ENCODE assay signal across 8 cellular contexts in genomic region chr9:129835128-129835859, GRCh38. TPM values are rescaled to one million over a fixed set of nuclear protein-coding genes. Genes with fewer than 3 reads are reported as not detected.
DNase-seq lines count a peak whose midpoint lies in the region; ATAC-seq and TF ChIP-seq lines count a peak whose summit lies in the region.

Gene C9orf78, minus strand, starts transcription at chr9:129835275. Its CDS starts 54 bp downstream, at chr9:129835221.
Gene USP20, plus strand, starts transcription at chr9:129835458. Its CDS starts 17,098 bp downstream, at chr9:129852556.

- peak within 1 kb of the TSS; percentile 96 for H3K4me2 ChIP-seq in parathyroid adenoma (ENCODE audit: low read length)

- H3K27ac ChIP-seq in cardiac muscle cell (peak within 1 kb of the TSS; percentile 77), parathyroid adenoma (peak within 1 kb of the TSS; percentile 57), tibial artery (peak within 1 kb of the TSS; percentile 91 to 96)

- H3K9me3 ChIP-seq in cardiac muscle cell (ENCODE audit: low read depth) (no peaks in the 10 kb centered on the region), parathyroid adenoma (ENCODE audit: control insufficient read depth, low read length) (no peaks in the 10 kb centered on the region), tibial artery (no peaks in the 10 kb centered on the region)

- intact Hi-C loops in tibial artery (cut with DNase I; ENCODE audit: low total_unique reads): loop anchor here (5.0 kb wide), 2 partner anchors 47 to 207 kb away; partner anchors contain the start of gene FNBP1

- no peaks in the 10 kb centered on the region for H3K27me3 Mint-ChIP-seq in activated naive CD8-positive, alpha-beta T cell treated with anti-CD3 and anti-CD28 coated beads, Interleukin-2, amount 50 U/mL, for 24 hours

- ATAC-seq in HG02798 (IDR thresholded peaks at IDR 0.05; ENCODE audit: poor library complexity, unreplicated experiment): peak; percentile 97
- ATAC-seq in activated naive CD8-positive, alpha-beta T cell treated with anti-CD3 and anti-CD28 coated beads, Interleukin-2, amount 50 U/mL, for 24 hours: peak; percentile 88

- peak within 1 kb of the TSS; percentile 67 for H3K9ac ChIP-seq in parathyroid adenoma

- H3K9me3 Mint-ChIP-seq in activated naive CD8-positive, alpha-beta T cell treated with anti-CD3 and anti-CD28 coated beads, Interleukin-2, amount 50 U/mL, for 24 hours: no peaks in the 10 kb centered on the region

- H3K4me1 ChIP-seq in cardiac muscle cell (ENCODE audit: low read depth) (peaks cover 11% of the 10 kb centered on the region), parathyroid adenoma (no peaks in the 10 kb centered on the region), tibial artery (peaks cover 0 to 55% (median 40%) of the 10 kb centered on the region in 4 donors)

- H2AFZ ChIP-seq in parathyroid adenoma: peak within 1 kb of the TSS; percentile 96

- H3K27me3 ChIP-seq in cardiac muscle cell (no peaks in the 10 kb centered on the region), parathyroid adenoma (ENCODE audit: control insufficient read depth, insufficient read depth, low read length) (no peaks in the 10 kb centered on the region), tibial artery (no peaks in the 10 kb centered on the region)

- peaks cover 61% of the 10 kb centered on the region for H3K4me1 Mint-ChIP-seq in activated naive CD8-positive, alpha-beta T cell treated with anti-CD3 and anti-CD28 coated beads, Interleukin-2, amount 50 U/mL, for 24 hours

- H3K4me3 ChIP-seq in cardiac muscle cell (peak within 1 kb of the TSS; percentile 88), parathyroid adenoma (ENCODE audit: low read depth, low read length) (peak within 1 kb of the TSS; percentile 73), tibial artery (peak within 1 kb of the TSS; percentile 90 to 97)

- DNase-seq in NCI-H1436 (lab: John Stamatoyannopoulos, UW) (peak; percentile 97), SW480 (ENCODE audit: low spot score) (peak; percentile 94), cardiac muscle cell (ENCODE audit: low read depth in 1 of 2, low spot score in 1 of 2) (peak; percentile 96 to 99), tibial artery (peak; percentile 96 to 97)
- DNase-seq in activated naive CD8-positive, alpha-beta T cell treated with anti-CD3 and anti-CD28 coated beads, Interleukin-2, amount 50 U/mL, for 24 hours: peak; percentile 98

- peaks cover 28% of the 10 kb centered on the region for H3K36me3 Mint-ChIP-seq in activated naive CD8-positive, alpha-beta T cell treated with anti-CD3 and anti-CD28 coated beads, Interleukin-2, amount 50 U/mL, for 24 hours (ENCODE audit: low read depth)

- TF ChIP-seq CTCF in GM12873 (IDR thresholded peaks at IDR 0.05; ENCODE audit: insufficient read depth, low read depth, low read length, missing control alignments) (peak; percentile 3), cardiac muscle cell (IDR thresholded peaks at IDR 0.05; ENCODE audit: low read depth, low read length) (no peak), parathyroid adenoma (IDR thresholded peaks at IDR 0.05) (peak; percentile 7), tibial artery (IDR thresholded peaks at IDR 0.05) (no peak)

- H3K36me3 ChIP-seq in cardiac muscle cell (peaks cover 15% of the 10 kb centered on the region), parathyroid adenoma (ENCODE audit: control insufficient read depth, insufficient read depth, low read length) (no peaks in the 10 kb centered on the region), tibial artery (peaks cover 25 to 30% (median 27%) of the 10 kb centered on the region in 3 donors)

- peak within 1 kb of the TSS; percentile 96 for H3K27ac Mint-ChIP-seq in activated naive CD8-positive, alpha-beta T cell treated with anti-CD3 and anti-CD28 coated beads, Interleukin-2, amount 50 U/mL, for 24 hours

- H3K79me2 ChIP-seq in parathyroid adenoma: peaks cover 16% of the 10 kb centered on the region

- H3K4me3 Mint-ChIP-seq in activated naive CD8-positive, alpha-beta T cell treated with anti-CD3 and anti-CD28 coated beads, Interleukin-2, amount 50 U/mL, for 24 hours: peak within 1 kb of the TSS; percentile 98

RNA-seq across cellular contexts. Expression of gene C9orf78, which starts in this region (rescaled TPM):
- 31.1 and 66.5 TPM in 2 replicates for total RNA-seq in cardiac muscle cell
- polyA plus RNA-seq in cardiac muscle cell: 56.5 and 65.5 TPM in 2 replicates

RNA-seq across cellular contexts. Expression of gene USP20, which starts in this region (rescaled TPM):
- 36.7 and 47.3 TPM in 2 replicates for total RNA-seq in cardiac muscle cell
- polyA plus RNA-seq in cardiac muscle cell: 32.7 and 43.4 TPM in 2 replicates

Comparison
In these comparisons a context has a peak if more than half of its experiments do, and no peak if none do; other contexts are left out.
1. Peak in every context shown above with its lines: DNase-seq, ATAC-seq, H3K4me3 ChIP-seq and H3K27ac ChIP-seq.
2. CTCF ChIP-seq: peak in GM12873 (single experiment) and parathyroid adenoma (single experiment); none in cardiac muscle cell (single experiment) and tibial artery (0 of 2).